ENCODE assay signal across 18 cellular contexts in genomic region chr22:47307812-47308211, GRCh38.
"Had no signal": no experiment of that assay in that cellular context is flagged by ENCODE, and none has a peak within 500 bp of the region (broad histone marks: within the 10 kb centered on the region; RNA-seq: fewer than 3 reads in every experiment).

No MANE protein-coding gene starts in this region.

- H3K9me3 Mint-ChIP-seq: activated CD4-positive, alpha-beta T cell treated with anti-CD3 and anti-CD28 coated beads, Interleukin-2, amount 10 ng/mL, durations not matched to agents 7 days and 5 days had no signal

- H3K4me3 Mint-ChIP-seq: activated B cell treated with CpG ODN at 0.5 μM for 24 hours; activated CD4-positive, alpha-beta T cell treated with anti-CD3 and anti-CD28 coated beads, Interleukin-2, amount 10 ng/mL, durations not matched to agents 7 days and 5 days; activated T-helper 17 cell treated with anti-CD3 and anti-CD28 coated beads, Interleukin-2, amount 50 U/mL, for 72 hours; nephron had no signal

- H3K27ac Mint-ChIP-seq: activated B cell treated with CpG ODN at 0.5 μM for 24 hours; activated CD4-positive, alpha-beta T cell treated with anti-CD3 and anti-CD28 coated beads, Interleukin-2, amount 10 ng/mL, durations not matched to agents 7 days and 5 days; activated T-helper 17 cell treated with anti-CD3 and anti-CD28 coated beads, Interleukin-2, amount 50 U/mL, for 72 hours; nephron had no signal

- H3K27me3 ChIP-seq: ascending aorta, right lobe of liver had no signal

- DNase-seq: activated B cell treated with CpG ODN at 0.5 μM for 24 hours; activated CD4-positive, alpha-beta T cell treated with anti-CD3 and anti-CD28 coated beads, Interleukin-2, amount 10 ng/mL, durations not matched to agents 7 days and 5 days; activated naive CD4-positive, alpha-beta T cell treated with Interleukin-2 at 50 U/mL for 16 hours; foreskin melanocyte; nucleus accumbens; right lobe of liver; stimulated activated CD4-positive, alpha-beta T cell treated with anti-CD3 and anti-CD28 coated beads, Interleukin-4, amount 100 ng/mL, for 4 hours; stimulated activated CD8-positive, alpha-beta memory T cell treated with anti-CD3 and anti-CD28 coated beads, Interleukin-4, amount 100 ng/mL, for 48 hours; stimulated activated naive CD4-positive, alpha-beta T cell treated with Interleukin-2 at 50 U/mL for 16 hours; substantia nigra; T-helper 2 cell; trophoblast cell had no signal

- FAIRE-seq: TTC549 had no signal

- H3K4me3 ChIP-seq: ascending aorta, prostate gland, right lobe of liver, smooth muscle cell had no signal

- H3K27ac ChIP-seq: ascending aorta, prostate gland, right lobe of liver had no signal

- H3K4me1 Mint-ChIP-seq: activated B cell treated with CpG ODN at 0.5 μM for 24 hours; activated CD4-positive, alpha-beta T cell treated with anti-CD3 and anti-CD28 coated beads, Interleukin-2, amount 10 ng/mL, durations not matched to agents 7 days and 5 days; activated T-helper 17 cell treated with anti-CD3 and anti-CD28 coated beads, Interleukin-2, amount 50 U/mL, for 72 hours had no signal

- ATAC-seq: activated T-helper 17 cell treated with anti-CD3 and anti-CD28 coated beads, Interleukin-2, amount 50 U/mL, for 72 hours; right lobe of liver had no signal

- H3K9me3 ChIP-seq: prostate gland, right lobe of liver had no signal
